Comparison of ENCODE assay signal across 14 cellular contexts in the genomic region with DNA sequence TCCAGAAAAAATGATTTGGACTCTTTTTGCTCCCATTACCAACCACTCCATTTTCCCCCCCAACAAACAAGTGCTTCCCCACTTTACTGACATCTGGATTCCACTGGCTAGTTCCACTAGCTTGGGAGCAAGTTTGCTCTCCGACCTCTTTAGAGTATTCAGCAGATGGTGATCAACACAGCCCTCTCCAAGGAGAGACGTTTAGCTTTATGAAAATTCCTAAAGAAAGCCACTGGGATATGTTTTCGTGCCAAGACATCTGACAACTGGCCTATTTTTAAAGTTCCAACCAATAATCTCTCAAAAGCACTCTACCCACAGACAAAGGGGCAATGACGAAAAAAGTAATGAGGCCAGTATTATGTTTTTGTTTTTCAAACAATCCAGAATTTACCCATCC. TPM values are rescaled to one million over a fixed set of nuclear protein-coding genes. Genes with fewer than 3 reads are reported as not detected.
DNase-seq lines count a peak whose midpoint lies in the region; ATAC-seq and TF ChIP-seq lines count a peak whose summit lies in the region.
"Had no signal": no experiment of that assay in that cellular context is flagged by ENCODE, and none has a peak within 500 bp of the region (broad histone marks: within the 10 kb centered on the region; RNA-seq: fewer than 3 reads in every experiment).

No MANE protein-coding gene starts in this region.

- H3K36me3 ChIP-seq in ascending aorta (no peaks in the 10 kb centered on the region), thoracic aorta (no peaks in the 10 kb centered on the region)

- H3K27ac Mint-ChIP-seq in activated T-cell treated with anti-CD3 and anti-CD28 coated beads, Interleukin-2, amount 50 U/mL, for 24 hours: peak overlapping the region; percentile 97
- peak overlapping the region in 5 of 6 donors; percentile 64 to 100 (median 78) for H3K27ac Mint-ChIP-seq in naive B cell

- intact Hi-C loops in ascending aorta (cut with DNase I): no loop called here

- H3K36me3 Mint-ChIP-seq in activated T-cell treated with anti-CD3 and anti-CD28 coated beads, Interleukin-2, amount 50 U/mL, for 24 hours (ENCODE audit: low read depth): peaks cover 79% of the 10 kb centered on the region
- peaks cover 15 to 19% of the 10 kb centered on the region in 2 donors for H3K36me3 Mint-ChIP-seq in naive B cell

- DNase-seq in activated T-cell treated with anti-CD3 and anti-CD28 coated beads, Interleukin-2, amount 50 U/mL, for 24 hours: no peak
- no peak for DNase-seq in activated T-cell treated with anti-CD3 and anti-CD28 coated beads, Interleukin-2, amount 50 U/mL, for 1 hour
- DNase-seq in ascending aorta (ENCODE audit: low spot score in 2 of 2) (no peak), naive B cell (no peak), thoracic aorta (ENCODE audit: low spot score) (no peak), epidermal melanocyte (ENCODE audit: insufficient read length, low spot score) (no peak), iPS-NIHi11 (ENCODE audit: low spot score) (no peak)
- no peak for DNase-seq in effector CD4-positive, alpha-beta T cell
- DNase-seq: activated CD8-positive, alpha-beta memory T cell treated with anti-CD3 and anti-CD28 coated beads for 24 hours; effector memory CD8-positive, alpha-beta T cell; MV-4-11; stimulated activated CD4-positive, alpha-beta T cell treated with anti-CD3 and anti-CD28 coated beads, Interleukin-4, amount 100 ng/mL, for 1 hour; T-helper 9 cell had no signal

- H3K27ac ChIP-seq in ascending aorta (peak overlapping the region; percentile 51 to 69), thoracic aorta (peak overlapping the region; percentile 4 to 8)
- H3K27ac ChIP-seq: A549 had no signal

- no peaks in the 10 kb centered on the region for H3K9me3 Mint-ChIP-seq in activated T-cell treated with anti-CD3 and anti-CD28 coated beads, Interleukin-2, amount 50 U/mL, for 24 hours
- H3K9me3 Mint-ChIP-seq in naive B cell: no peaks in the 10 kb centered on the region
- H3K9me3 Mint-ChIP-seq: effector memory CD8-positive, alpha-beta T cell had no signal

- H3K4me3 ChIP-seq in ascending aorta: no peak overlapping the region
- H3K4me3 ChIP-seq in thoracic aorta: no peak overlapping the region
- H3K4me3 ChIP-seq: A549 had no signal

- H3K4me3 Mint-ChIP-seq in activated T-cell treated with anti-CD3 and anti-CD28 coated beads, Interleukin-2, amount 50 U/mL, for 24 hours: no peak overlapping the region
- peak overlapping the region in 2 of 8 donors; percentile 20 to 54 for H3K4me3 Mint-ChIP-seq in naive B cell

- no peaks in the 10 kb centered on the region for H3K9me3 ChIP-seq in ascending aorta
- H3K9me3 ChIP-seq in thoracic aorta: no peaks in the 10 kb centered on the region
- H3K9me3 ChIP-seq: A549 had no signal

- H3K27me3 ChIP-seq in ascending aorta (no peaks in the 10 kb centered on the region), thoracic aorta (replicated peaks; ENCODE audit: insufficient read depth) (no peaks in the 10 kb centered on the region)

- no peak for TF ChIP-seq CTCF in ascending aorta (IDR thresholded peaks at IDR 0.05)
- no peak for TF ChIP-seq CTCF in thoracic aorta (IDR thresholded peaks at IDR 0.05)

- peaks cover 6 to 56% of the 10 kb centered on the region in 2 donors for H3K4me1 ChIP-seq in ascending aorta
- H3K4me1 ChIP-seq in thoracic aorta (ENCODE audit: control insufficient read depth in 1 of 2, low read depth in 2 of 2): peaks cover 40 to 70% of the 10 kb centered on the region in 2 donors
- H3K4me1 ChIP-seq: A549 had no signal

- H3K4me1 Mint-ChIP-seq in activated T-cell treated with anti-CD3 and anti-CD28 coated beads, Interleukin-2, amount 50 U/mL, for 24 hours (ENCODE audit: low read depth): peaks cover 100% of the 10 kb centered on the region
- peaks cover 84 to 99% (median 95%) of the 10 kb centered on the region in 3 donors for H3K4me1 Mint-ChIP-seq in naive B cell

- no peak for ATAC-seq in naive B cell (ENCODE audit: low read depth in 2 of 2)
- ATAC-seq in thoracic aorta (ENCODE audit: insufficient number of reproducible peaks, low FRiP score, low read depth): no peak
- ATAC-seq: A549; effector memory CD8-positive, alpha-beta T cell had no signal

- H3K27me3 Mint-ChIP-seq in activated T-cell treated with anti-CD3 and anti-CD28 coated beads, Interleukin-2, amount 50 U/mL, for 24 hours: no peaks in the 10 kb centered on the region
- H3K27me3 Mint-ChIP-seq in naive B cell: no peaks in the 10 kb centered on the region
- H3K27me3 Mint-ChIP-seq: effector memory CD8-positive, alpha-beta T cell had no signal

RNA-seq across cellular contexts. Expression of a gene that starts 50.2 kb away (rescaled TPM):
- total RNA-seq in ascending aorta: 27.5 TPM
- polyA plus RNA-seq in naive B cell (ENCODE audit: low read depth in 6 of 6): 10 to 100 TPM; 24.5 to 48.9 (median 34.1) TPM
- 10 to 100 TPM; 26.9 to 28.4 TPM for total RNA-seq in thoracic aorta
